Comparison of ENCODE assay signal across 23 cellular contexts in genomic region chr17:80212962-80213650, GRCh38. TPM values are rescaled to one million over a fixed set of nuclear protein-coding genes. Genes with fewer than 3 reads are reported as not detected.
DNase-seq lines count a peak whose midpoint lies in the region; ATAC-seq and TF ChIP-seq lines count a peak whose summit lies in the region.
"Had no signal": no experiment of that assay in that cellular context is flagged by ENCODE, and none has a peak within 500 bp of the region (broad histone marks: within the 10 kb centered on the region; RNA-seq: fewer than 3 reads in every experiment).

No MANE protein-coding gene starts in this region.

- no peaks in the 10 kb centered on the region for H3K27me3 Mint-ChIP-seq in activated B cell treated with CpG ODN at 0.5 μM for 24 hours
- H3K27me3 Mint-ChIP-seq in neural crest cell (ENCODE audit: low read depth): no peaks in the 10 kb centered on the region
- H3K27me3 Mint-ChIP-seq: activated CD8-positive, alpha-beta memory T cell treated with anti-CD3 and anti-CD28 coated beads, Interleukin-2, amount 10 ng/mL, durations not matched to agents 7 days and 5 days had no signal

- peaks cover 0 to 94% (median 36%) of the 10 kb centered on the region in 11 experiments; a peak in 13 of 22 replicates for H3K36me3 ChIP-seq in BLaER1 treated with 17β-estradiol and CSF1 and Interleukin-3, amounts not matched to agents 10 nM and 100 nM
- H3K36me3 ChIP-seq: breast epithelium had no signal

- peak overlapping the region; percentile 53 to 83 (median 75) for H3K9ac ChIP-seq in BLaER1 treated with 17β-estradiol and CSF1 and Interleukin-3, amounts not matched to agents 10 nM and 100 nM
- H3K9ac ChIP-seq: KMS-11 had no signal

- peak overlapping the region in 3 of 10 experiments; percentile 9 to 28 (median 18); a peak in 5 of 20 replicates for H3K4me3 ChIP-seq in BLaER1 treated with 17β-estradiol and CSF1 and Interleukin-3, amounts not matched to agents 10 nM and 100 nM
- H3K4me3 ChIP-seq: breast epithelium, GM23338, smooth muscle cell had no signal

- POLR2A ChIA-PET in activated B cell treated with CpG ODN at 0.5 μM for 24 hours (lab: Charles Lee): no interaction called here

- H3K4me1 Mint-ChIP-seq in activated B cell treated with CpG ODN at 0.5 μM for 24 hours (peaks cover 8% of the 10 kb centered on the region), neural crest cell (peaks cover 14% of the 10 kb centered on the region)
- H3K4me1 Mint-ChIP-seq: GM23338 had no signal

- H3K4me1 ChIP-seq in BLaER1 treated with 17β-estradiol and CSF1 and Interleukin-3, amounts not matched to agents 10 nM and 100 nM: peaks cover 15 to 79% (median 51%) of the 10 kb centered on the region in 10 experiments
- H3K4me1 ChIP-seq: Caco-2 had no signal

- H3K9me3 Mint-ChIP-seq in activated B cell treated with CpG ODN at 0.5 μM for 24 hours (no peaks in the 10 kb centered on the region), neural crest cell (no peaks in the 10 kb centered on the region)
- H3K9me3 Mint-ChIP-seq: GM23338 had no signal

- H3K4me2 ChIP-seq in BLaER1 treated with 17β-estradiol and CSF1 and Interleukin-3, amounts not matched to agents 10 nM and 100 nM: peak overlapping the region; percentile 28 to 96 (median 82)
- H3K4me2 ChIP-seq: GM23338, KMS-11, smooth muscle cell had no signal

- no peak for ATAC-seq in activated B cell treated with CpG ODN at 0.5 μM for 24 hours (ENCODE audit: low read depth)
- ATAC-seq: activated CD8-positive, alpha-beta memory T cell treated with anti-CD3 and anti-CD28 coated beads, Interleukin-2, amount 10 ng/mL, durations not matched to agents 7 days and 5 days; GM23338; PC-3 had no signal

- H3K27ac ChIP-seq in BLaER1 treated with 17β-estradiol and CSF1 and Interleukin-3, amounts not matched to agents 10 nM and 100 nM: peak overlapping the region; percentile 37 to 94 (median 86); a peak in 21 of 22 replicates
- H3K27ac ChIP-seq: KMS-11 had no signal

- H3K36me3 Mint-ChIP-seq in activated B cell treated with CpG ODN at 0.5 μM for 24 hours (ENCODE audit: low read depth) (peaks cover 53% of the 10 kb centered on the region), neural crest cell (ENCODE audit: low read depth) (peaks cover 7% of the 10 kb centered on the region)

- H4K20me1 ChIP-seq in BLaER1 treated with 17β-estradiol and CSF1 and Interleukin-3, amounts not matched to agents 10 nM and 100 nM: peaks cover 0 to 100% (median 5%) of the 10 kb centered on the region in 11 experiments; a peak in 13 of 22 replicates

- no peak for TF ChIP-seq CTCF in activated B cell treated with CpG ODN at 0.5 μM for 24 hours (IDR thresholded peaks at IDR 0.05)
- no peak for TF ChIP-seq CTCF in neural crest cell (conservative IDR thresholded peaks at IDR 0.05)

- peaks cover 0 to 6% (median 0%) of the 10 kb centered on the region in 11 experiments; a peak in 3 of 22 replicates for H3K27me3 ChIP-seq in BLaER1 treated with 17β-estradiol and CSF1 and Interleukin-3, amounts not matched to agents 10 nM and 100 nM
- H3K27me3 ChIP-seq: breast epithelium had no signal

- DNase-seq in MV-4-11 (lab: John Stamatoyannopoulos, UW): peak; percentile 84
- no peak for DNase-seq in activated B cell treated with CpG ODN at 0.5 μM for 24 hours
- DNase-seq in neural crest cell (ENCODE audit: low read depth, low spot score): no peak
- no peak for DNase-seq in NCI-H1694 treated with DMSO at 0.1 percent for 48 hours (lab: John Stamatoyannopoulos, UW)
- DNase-seq in NCI-H510A treated with DMSO at 0.1 percent for 48 hours (lab: John Stamatoyannopoulos, UW): no peak
- DNase-seq in epidermal melanocyte (ENCODE audit: insufficient read length, low spot score): no peak
- DNase-seq in ureter (ENCODE audit: low spot score): no peak
- DNase-seq: activated CD4-positive, alpha-beta T cell treated with anti-CD3 and anti-CD28 coated beads for 1 hour; activated CD8-positive, alpha-beta memory T cell treated with anti-CD3 and anti-CD28 coated beads, Interleukin-2, amount 10 ng/mL, durations not matched to agents 7 days and 5 days; activated effector memory CD4-positive, alpha-beta T cell treated with Interleukin-2 at 50 U/mL for 16 hours; Caco-2; cortex of kidney; NCI-H1105; NCI-H526 treated with DMSO at 0.1 percent for 48 hours; PC-3; stimulated activated CD4-positive, alpha-beta T cell treated with anti-CD3 and anti-CD28 coated beads, Interleukin-4, amount 100 ng/mL, for 4 hours had no signal

- H3K27ac Mint-ChIP-seq in activated B cell treated with CpG ODN at 0.5 μM for 24 hours (peak overlapping the region; percentile 35), neural crest cell (ENCODE audit: unreplicated experiment) (no peak overlapping the region)
- H3K27ac Mint-ChIP-seq: activated CD8-positive, alpha-beta memory T cell treated with anti-CD3 and anti-CD28 coated beads, Interleukin-2, amount 10 ng/mL, durations not matched to agents 7 days and 5 days; GM23338 had no signal

- H3K4me3 Mint-ChIP-seq in activated B cell treated with CpG ODN at 0.5 μM for 24 hours (peak overlapping the region; percentile 13), neural crest cell (peak overlapping the region; percentile 69)
- H3K4me3 Mint-ChIP-seq: activated CD8-positive, alpha-beta memory T cell treated with anti-CD3 and anti-CD28 coated beads, Interleukin-2, amount 10 ng/mL, durations not matched to agents 7 days and 5 days; GM23338 had no signal

- intact Hi-C loops in activated B cell treated with CpG ODN at 0.5 μM for 24 hours (cut with micrococcal nuclease): no loop called here

- no peaks in the 10 kb centered on the region for H3K9me3 ChIP-seq in BLaER1 treated with 17β-estradiol and CSF1 and Interleukin-3, amounts not matched to agents 10 nM and 100 nM (replicated peaks in 1 of 11)
- H3K9me3 ChIP-seq: breast epithelium, Caco-2 had no signal

- CTCF ChIA-PET in activated B cell treated with CpG ODN at 0.5 μM for 24 hours (lab: Charles Lee): no interaction called here

RNA-seq across cellular contexts. Expression of gene SGSH, which starts 7.0 kb away (rescaled TPM):
- 38.8 and 41.3 TPM in 2 replicates for total RNA-seq in activated B cell treated with CpG ODN at 0.5 μM for 24 hours
- 31.8 and 32.8 TPM in 2 replicates for total RNA-seq in neural crest cell
- 64.1 TPM for total RNA-seq in ureter

RNA-seq across cellular contexts. Expression of gene SLC26A11, which starts 7.1 kb away (rescaled TPM):
- total RNA-seq in activated B cell treated with CpG ODN at 0.5 μM for 24 hours (7.5 and 8.4 TPM in 2 replicates), neural crest cell (23.6 and 27.7 TPM in 2 replicates), ureter (25.5 TPM)

RNA-seq across cellular contexts. Expression of gene CARD14, which starts 43.3 kb away (rescaled TPM):
- total RNA-seq in activated B cell treated with CpG ODN at 0.5 μM for 24 hours (not detected in 2 replicates), neural crest cell (1.3 and 1.7 TPM in 2 replicates), ureter (19.3 TPM)
- total RNA-seq: activated CD8-positive, alpha-beta memory T cell treated with anti-CD3 and anti-CD28 coated beads, Interleukin-2, amount 10 ng/mL, durations not matched to agents 7 days and 5 days; Daoy; pulmonary artery endothelial cell had no signal

RNA-seq across cellular contexts. Expression of gene RNF213, which starts 47.5 kb away (rescaled TPM):
- 203 and 228 TPM in 2 replicates for total RNA-seq in activated B cell treated with CpG ODN at 0.5 μM for 24 hours
- total RNA-seq in neural crest cell: 29.6 and 31.9 TPM in 2 replicates
- total RNA-seq in ureter: 221 TPM
